Comparison of ENCODE assay signal across 1 cellular context in the genomic region with DNA sequence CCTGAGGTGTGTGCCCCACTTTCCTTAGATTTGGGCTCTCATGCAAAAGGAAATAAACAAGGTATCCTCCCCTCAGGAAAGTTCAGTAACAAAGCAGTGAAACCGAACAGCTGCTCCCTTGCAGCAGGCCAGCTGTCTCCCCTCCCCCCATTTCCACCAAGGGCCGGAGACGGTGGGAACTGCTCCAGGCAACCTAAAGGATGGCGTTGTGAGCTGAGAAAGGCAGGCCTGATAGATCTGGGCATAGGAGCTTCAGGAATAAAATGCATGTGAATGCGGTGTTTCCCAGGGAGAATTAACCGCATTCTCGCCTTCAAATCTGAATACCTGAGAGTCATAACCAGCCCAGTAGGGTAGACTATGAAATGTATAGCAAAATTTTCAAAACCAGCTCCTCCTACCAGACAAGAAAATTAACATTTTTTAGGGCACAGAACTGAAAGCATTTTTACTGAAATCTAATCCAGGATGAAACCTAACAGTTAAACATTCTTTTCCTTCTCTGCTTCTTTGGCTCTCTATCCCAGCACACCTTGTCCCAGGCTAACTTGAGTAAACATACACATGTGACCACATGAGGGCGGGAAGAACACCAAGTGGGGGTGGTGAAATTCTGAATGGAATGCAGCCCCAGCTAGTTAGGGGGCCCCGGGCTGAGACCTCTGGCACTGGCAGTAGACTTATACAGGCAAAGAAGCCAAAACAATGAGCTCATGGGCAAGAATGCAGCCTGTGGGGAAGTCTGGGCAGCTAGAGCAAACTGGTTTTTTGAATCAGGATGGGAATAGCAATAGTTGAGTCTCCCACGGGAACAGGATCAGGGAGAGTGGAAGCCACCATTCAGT.
TF ChIP-seq lines count a peak whose summit lies in the region.

No MANE protein-coding gene starts in this region.

TF ChIP-seq in K562, 482 proteins besides CTCF, POLR2A, EP300 and RAD21 (continued from another document and continues in another):
- TF ChIP-seq, protein P1, sequence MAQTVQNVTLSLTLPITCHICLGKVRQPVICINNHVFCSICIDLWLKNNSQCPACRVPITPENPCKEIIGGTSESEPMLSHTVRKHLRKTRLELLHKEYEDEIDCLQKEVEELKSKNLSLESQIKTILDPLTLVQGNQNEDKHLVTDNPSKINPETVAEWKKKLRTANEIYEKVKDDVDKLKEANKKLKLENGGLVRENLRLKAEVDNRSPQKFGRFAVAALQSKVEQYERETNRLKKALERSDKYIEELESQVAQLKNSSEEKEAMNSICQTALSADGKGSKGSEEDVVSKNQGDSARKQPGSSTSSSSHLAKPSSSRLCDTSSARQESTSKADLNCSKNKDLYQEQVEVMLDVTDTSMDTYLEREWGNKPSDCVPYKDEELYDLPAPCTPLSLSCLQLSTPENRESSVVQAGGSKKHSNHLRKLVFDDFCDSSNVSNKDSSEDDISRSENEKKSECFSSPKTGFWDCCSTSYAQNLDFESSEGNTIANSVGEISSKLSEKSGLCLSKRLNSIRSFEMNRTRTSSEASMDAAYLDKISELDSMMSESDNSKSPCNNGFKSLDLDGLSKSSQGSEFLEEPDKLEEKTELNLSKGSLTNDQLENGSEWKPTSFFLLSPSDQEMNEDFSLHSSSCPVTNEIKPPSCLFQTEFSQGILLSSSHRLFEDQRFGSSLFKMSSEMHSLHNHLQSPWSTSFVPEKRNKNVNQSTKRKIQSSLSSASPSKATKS (CRISPR knock-in tag; IDR thresholded peaks at IDR 0.05): no peak
- TF ChIP-seq MYC (IDR thresholded peaks at IDR 0.05; ENCODE audit: low read depth, low read length) (no peak), MYC (CRISPR knock-in tag; IDR thresholded peaks at IDR 0.05; ENCODE audit: borderline replicate concordance, low read depth) (no peak), HCFC1 (IDR thresholded peaks at IDR 0.05; ENCODE audit: low read depth, low read length) (no peak), ZFP36 (IDR thresholded peaks at IDR 0.05; ENCODE audit: low read depth, low read length, partially characterized antibody) (no peak), TAF7 (tag; IDR thresholded peaks at IDR 0.05) (no peak), ZNF766 (CRISPR knock-in tag; conservative IDR thresholded peaks at IDR 0.05) (no peak; the same call in 1 of the 2 replicates), ZSCAN32 (CRISPR knock-in tag; IDR thresholded peaks at IDR 0.05) (no peak), ETV5 (CRISPR knock-in tag; IDR thresholded peaks at IDR 0.05; ENCODE audit: low read depth) (no peak), SRF (CRISPR knock-in tag; IDR thresholded peaks at IDR 0.05) (no peak), NONO (IDR thresholded peaks at IDR 0.05; ENCODE audit: low read depth in 2 of 2, low read length in 1 of 2) (no peak), PHF20 (IDR thresholded peaks at IDR 0.05; ENCODE audit: partially characterized antibody) (peak; percentile 30), ZBTB17 (CRISPR knock-in tag; IDR thresholded peaks at IDR 0.05) (no peak), SNRNP70 (optimal IDR thresholded peaks at IDR 0.05; ENCODE audit: low read depth, low read length) (no peak), TRIM28 (IDR thresholded peaks at IDR 0.05) (no peak), FOXJ3 (CRISPR knock-in tag; IDR thresholded peaks at IDR 0.05) (no peak), HDAC3 (IDR thresholded peaks at IDR 0.05; ENCODE audit: borderline replicate concordance, partially characterized antibody) (no peak), MTA2 (IDR thresholded peaks at IDR 0.05; ENCODE audit: low read depth) (0 out of 2 replicates have a peak, but pooled peaks have one; percentile 8), ILK (tag; IDR thresholded peaks at IDR 0.05; ENCODE audit: borderline replicate concordance, low read depth) (no peak), ZBTB8A (IDR thresholded peaks at IDR 0.05; ENCODE audit: partially characterized antibody) (no peak), HNRNPL (IDR thresholded peaks at IDR 0.05; ENCODE audit: low read depth, low read length) (no peak), SIX5 (IDR thresholded peaks at IDR 0.05; ENCODE audit: borderline replicate concordance in 1 of 2, insufficient read depth in 1 of 2, low read depth in 1 of 2, low read length in 2 of 2) (no peak), MTF1 (CRISPR knock-in tag; IDR thresholded peaks at IDR 0.05; ENCODE audit: borderline replicate concordance) (no peak), MAFG (tag; conservative IDR thresholded peaks at IDR 0.05) (no peak), FOXA1 (IDR thresholded peaks at IDR 0.05; ENCODE audit: borderline replicate concordance) (no peak), RB1 (IDR thresholded peaks at IDR 0.05; ENCODE audit: low read depth) (peak; percentile 42; the same call in 1 of the 2 replicates), NFIX (CRISPR knock-in tag; IDR thresholded peaks at IDR 0.05; ENCODE audit: low read depth) (no peak), DPF2 (IDR thresholded peaks at IDR 0.05) (peak; percentile 19; the same call in 1 of the 2 replicates), GABPB1 (CRISPR knock-in tag; IDR thresholded peaks at IDR 0.05) (no peak; the same call in 1 of the 2 replicates)
- TF ChIP-seq, protein P2, sequence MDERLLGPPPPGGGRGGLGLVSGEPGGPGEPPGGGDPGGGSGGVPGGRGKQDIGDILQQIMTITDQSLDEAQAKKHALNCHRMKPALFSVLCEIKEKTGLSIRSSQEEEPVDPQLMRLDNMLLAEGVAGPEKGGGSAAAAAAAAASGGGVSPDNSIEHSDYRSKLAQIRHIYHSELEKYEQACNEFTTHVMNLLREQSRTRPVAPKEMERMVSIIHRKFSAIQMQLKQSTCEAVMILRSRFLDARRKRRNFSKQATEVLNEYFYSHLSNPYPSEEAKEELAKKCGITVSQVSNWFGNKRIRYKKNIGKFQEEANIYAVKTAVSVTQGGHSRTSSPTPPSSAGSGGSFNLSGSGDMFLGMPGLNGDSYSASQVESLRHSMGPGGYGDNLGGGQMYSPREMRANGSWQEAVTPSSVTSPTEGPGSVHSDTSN (CRISPR knock-in tag; IDR thresholded peaks at IDR 0.05; ENCODE audit: low read depth): no peak
- TF ChIP-seq, protein P2 (tag; conservative IDR thresholded peaks at IDR 0.05; ENCODE audit: low read depth): no peak
- TF ChIP-seq, protein P3, sequence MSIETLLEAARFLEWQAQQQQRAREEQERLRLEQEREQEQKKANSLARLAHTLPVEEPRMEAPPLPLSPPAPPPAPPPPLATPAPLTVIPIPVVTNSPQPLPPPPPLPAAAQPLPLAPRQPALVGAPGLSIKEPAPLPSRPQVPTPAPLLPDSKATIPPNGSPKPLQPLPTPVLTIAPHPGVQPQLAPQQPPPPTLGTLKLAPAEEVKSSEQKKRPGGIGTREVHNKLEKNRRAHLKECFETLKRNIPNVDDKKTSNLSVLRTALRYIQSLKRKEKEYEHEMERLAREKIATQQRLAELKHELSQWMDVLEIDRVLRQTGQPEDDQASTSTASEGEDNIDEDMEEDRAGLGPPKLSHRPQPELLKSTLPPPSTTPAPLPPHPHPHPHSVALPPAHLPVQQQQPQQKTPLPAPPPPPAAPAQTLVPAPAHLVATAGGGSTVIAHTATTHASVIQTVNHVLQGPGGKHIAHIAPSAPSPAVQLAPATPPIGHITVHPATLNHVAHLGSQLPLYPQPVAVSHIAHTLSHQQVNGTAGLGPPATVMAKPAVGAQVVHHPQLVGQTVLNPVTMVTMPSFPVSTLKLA (conservative IDR thresholded peaks at IDR 0.05): peak; percentile 47 to 60
- TF ChIP-seq, protein P4, sequence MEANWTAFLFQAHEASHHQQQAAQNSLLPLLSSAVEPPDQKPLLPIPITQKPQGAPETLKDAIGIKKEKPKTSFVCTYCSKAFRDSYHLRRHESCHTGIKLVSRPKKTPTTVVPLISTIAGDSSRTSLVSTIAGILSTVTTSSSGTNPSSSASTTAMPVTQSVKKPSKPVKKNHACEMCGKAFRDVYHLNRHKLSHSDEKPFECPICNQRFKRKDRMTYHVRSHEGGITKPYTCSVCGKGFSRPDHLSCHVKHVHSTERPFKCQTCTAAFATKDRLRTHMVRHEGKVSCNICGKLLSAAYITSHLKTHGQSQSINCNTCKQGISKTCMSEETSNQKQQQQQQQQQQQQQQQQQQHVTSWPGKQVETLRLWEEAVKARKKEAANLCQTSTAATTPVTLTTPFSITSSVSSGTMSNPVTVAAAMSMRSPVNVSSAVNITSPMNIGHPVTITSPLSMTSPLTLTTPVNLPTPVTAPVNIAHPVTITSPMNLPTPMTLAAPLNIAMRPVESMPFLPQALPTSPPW (CRISPR knock-in tag; IDR thresholded peaks at IDR 0.05): no peak
- TF ChIP-seq, protein P5, sequence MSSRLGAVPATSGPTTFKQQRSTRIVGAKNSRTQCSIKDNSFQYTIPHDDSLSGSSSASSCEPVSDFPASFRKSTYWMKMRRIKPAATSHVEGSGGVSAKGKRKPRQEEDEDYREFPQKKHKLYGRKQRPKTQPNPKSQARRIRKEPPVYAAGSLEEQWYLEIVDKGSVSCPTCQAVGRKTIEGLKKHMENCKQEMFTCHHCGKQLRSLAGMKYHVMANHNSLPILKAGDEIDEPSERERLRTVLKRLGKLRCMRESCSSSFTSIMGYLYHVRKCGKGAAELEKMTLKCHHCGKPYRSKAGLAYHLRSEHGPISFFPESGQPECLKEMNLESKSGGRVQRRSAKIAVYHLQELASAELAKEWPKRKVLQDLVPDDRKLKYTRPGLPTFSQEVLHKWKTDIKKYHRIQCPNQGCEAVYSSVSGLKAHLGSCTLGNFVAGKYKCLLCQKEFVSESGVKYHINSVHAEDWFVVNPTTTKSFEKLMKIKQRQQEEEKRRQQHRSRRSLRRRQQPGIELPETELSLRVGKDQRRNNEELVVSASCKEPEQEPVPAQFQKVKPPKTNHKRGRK (tag; IDR thresholded peaks at IDR 0.05): no peak
- TF ChIP-seq, protein P6, sequence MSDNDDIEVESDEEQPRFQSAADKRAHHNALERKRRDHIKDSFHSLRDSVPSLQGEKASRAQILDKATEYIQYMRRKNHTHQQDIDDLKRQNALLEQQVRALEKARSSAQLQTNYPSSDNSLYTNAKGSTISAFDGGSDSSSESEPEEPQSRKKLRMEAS (CRISPR knock-in tag; IDR thresholded peaks at IDR 0.05): no peak
- TF ChIP-seq, protein P7, sequence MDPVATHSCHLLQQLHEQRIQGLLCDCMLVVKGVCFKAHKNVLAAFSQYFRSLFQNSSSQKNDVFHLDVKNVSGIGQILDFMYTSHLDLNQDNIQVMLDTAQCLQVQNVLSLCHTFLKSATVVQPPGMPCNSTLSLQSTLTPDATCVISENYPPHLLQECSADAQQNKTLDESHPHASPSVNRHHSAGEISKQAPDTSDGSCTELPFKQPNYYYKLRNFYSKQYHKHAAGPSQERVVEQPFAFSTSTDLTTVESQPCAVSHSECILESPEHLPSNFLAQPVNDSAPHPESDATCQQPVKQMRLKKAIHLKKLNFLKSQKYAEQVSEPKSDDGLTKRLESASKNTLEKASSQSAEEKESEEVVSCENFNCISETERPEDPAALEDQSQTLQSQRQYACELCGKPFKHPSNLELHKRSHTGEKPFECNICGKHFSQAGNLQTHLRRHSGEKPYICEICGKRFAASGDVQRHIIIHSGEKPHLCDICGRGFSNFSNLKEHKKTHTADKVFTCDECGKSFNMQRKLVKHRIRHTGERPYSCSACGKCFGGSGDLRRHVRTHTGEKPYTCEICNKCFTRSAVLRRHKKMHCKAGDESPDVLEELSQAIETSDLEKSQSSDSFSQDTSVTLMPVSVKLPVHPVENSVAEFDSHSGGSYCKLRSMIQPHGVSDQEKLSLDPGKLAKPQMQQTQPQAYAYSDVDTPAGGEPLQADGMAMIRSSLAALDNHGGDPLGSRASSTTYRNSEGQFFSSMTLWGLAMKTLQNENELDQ (CRISPR knock-in tag; IDR thresholded peaks at IDR 0.05; ENCODE audit: borderline replicate concordance): no peak
- TF ChIP-seq, protein P8, sequence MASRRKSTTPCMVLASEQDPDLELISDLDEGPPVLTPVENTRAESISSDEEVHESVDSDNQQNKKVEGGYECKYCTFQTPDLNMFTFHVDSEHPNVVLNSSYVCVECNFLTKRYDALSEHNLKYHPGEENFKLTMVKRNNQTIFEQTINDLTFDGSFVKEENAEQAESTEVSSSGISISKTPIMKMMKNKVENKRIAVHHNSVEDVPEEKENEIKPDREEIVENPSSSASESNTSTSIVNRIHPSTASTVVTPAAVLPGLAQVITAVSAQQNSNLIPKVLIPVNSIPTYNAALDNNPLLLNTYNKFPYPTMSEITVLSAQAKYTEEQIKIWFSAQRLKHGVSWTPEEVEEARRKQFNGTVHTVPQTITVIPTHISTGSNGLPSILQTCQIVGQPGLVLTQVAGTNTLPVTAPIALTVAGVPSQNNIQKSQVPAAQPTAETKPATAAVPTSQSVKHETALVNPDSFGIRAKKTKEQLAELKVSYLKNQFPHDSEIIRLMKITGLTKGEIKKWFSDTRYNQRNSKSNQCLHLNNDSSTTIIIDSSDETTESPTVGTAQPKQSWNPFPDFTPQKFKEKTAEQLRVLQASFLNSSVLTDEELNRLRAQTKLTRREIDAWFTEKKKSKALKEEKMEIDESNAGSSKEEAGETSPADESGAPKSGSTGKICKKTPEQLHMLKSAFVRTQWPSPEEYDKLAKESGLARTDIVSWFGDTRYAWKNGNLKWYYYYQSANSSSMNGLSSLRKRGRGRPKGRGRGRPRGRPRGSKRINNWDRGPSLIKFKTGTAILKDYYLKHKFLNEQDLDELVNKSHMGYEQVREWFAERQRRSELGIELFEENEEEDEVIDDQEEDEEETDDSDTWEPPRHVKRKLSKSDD (conservative IDR thresholded peaks at IDR 0.05; ENCODE audit: low read length): no peak
